Comparison of ENCODE assay signal across 1 cellular context in genomic region chr11:73598719-73599379, GRCh38.
TF ChIP-seq lines count a peak whose summit lies in the region.

No MANE protein-coding gene starts in this region.

TF ChIP-seq in HepG2, 621 proteins besides CTCF, POLR2A, EP300 and RAD21:
- TF ChIP-seq MATR3 (CRISPR knock-in tag; IDR thresholded peaks at IDR 0.05): no peak
- TF ChIP-seq ZNF30 (CRISPR knock-in tag; IDR thresholded peaks at IDR 0.05): no peak
- no peak for TF ChIP-seq GABPA (IDR thresholded peaks at IDR 0.05; ENCODE audit: low read depth, low read length)
- no peak for TF ChIP-seq GABPA (CRISPR knock-in tag; IDR thresholded peaks at IDR 0.05; ENCODE audit: low read depth)
- TF ChIP-seq RXRA (CRISPR knock-in tag; IDR thresholded peaks at IDR 0.05): no peak
- 0 out of 2 replicates have a peak, but pooled peaks have one; percentile 2 for TF ChIP-seq ZNF343 (CRISPR knock-in tag; IDR thresholded peaks at IDR 0.05)
- no peak for TF ChIP-seq CERS6 (CRISPR knock-in tag; IDR thresholded peaks at IDR 0.05)
- TF ChIP-seq CREB1 (IDR thresholded peaks at IDR 0.05): peak; percentile 65; the same call in 1 of the 2 replicates
- no peak for TF ChIP-seq CREB1 (CRISPR knock-in tag; IDR thresholded peaks at IDR 0.05)
- 0 out of 2 replicates have a peak, but pooled peaks have one; percentile 10 for TF ChIP-seq ATF2 (CRISPR knock-in tag; IDR thresholded peaks at IDR 0.05)
- TF ChIP-seq CREM (IDR thresholded peaks at IDR 0.05): peak; percentile 61
- no peak for TF ChIP-seq CREM (CRISPR knock-in tag; IDR thresholded peaks at IDR 0.05)
- TF ChIP-seq ZNF431 (CRISPR knock-in tag; IDR thresholded peaks at IDR 0.05; ENCODE audit: borderline replicate concordance, low read depth): no peak
- no peak for TF ChIP-seq CBX1 (IDR thresholded peaks at IDR 0.05; ENCODE audit: low read depth)
- 0 out of 2 replicates have a peak, but pooled peaks have one; percentile 6 for TF ChIP-seq SIX4 (CRISPR knock-in tag; IDR thresholded peaks at IDR 0.05)
- no peak for TF ChIP-seq ZNF775 (CRISPR knock-in tag; IDR thresholded peaks at IDR 0.05; ENCODE audit: borderline replicate concordance)
- TF ChIP-seq NR2C2 (CRISPR knock-in tag; IDR thresholded peaks at IDR 0.05; ENCODE audit: borderline replicate concordance): 0 out of 2 replicates have a peak, but pooled peaks have one; percentile 4
- 0 out of 2 replicates have a peak, but pooled peaks have one; percentile 56 for TF ChIP-seq ATF7 (IDR thresholded peaks at IDR 0.05)
- no peak for TF ChIP-seq ATF7 (CRISPR knock-in tag; IDR thresholded peaks at IDR 0.05)
- TF ChIP-seq PHF8 (CRISPR knock-in tag; IDR thresholded peaks at IDR 0.05): 0 out of 2 replicates have a peak, but pooled peaks have one; percentile 5
- TF ChIP-seq ZNF589 (CRISPR knock-in tag; conservative IDR thresholded peaks at IDR 0.05): no peak
- no peak for TF ChIP-seq ZNF3 (CRISPR knock-in tag; IDR thresholded peaks at IDR 0.05)
- TF ChIP-seq SSRP1 (CRISPR knock-in tag; IDR thresholded peaks at IDR 0.05): 0 out of 2 replicates have a peak, but pooled peaks have one; percentile 65
- TF ChIP-seq MBD4 (IDR thresholded peaks at IDR 0.05; ENCODE audit: borderline replicate concordance, low read length): no peak
- no peak for TF ChIP-seq ZFP90 (CRISPR knock-in tag; IDR thresholded peaks at IDR 0.05; ENCODE audit: borderline replicate concordance)
- TF ChIP-seq ATF7-NPFF (CRISPR knock-in tag; IDR thresholded peaks at IDR 0.05; ENCODE audit: low read depth): 0 out of 2 replicates have a peak, but pooled peaks have one; percentile 33
- TF ChIP-seq BRD4 (CRISPR knock-in tag; IDR thresholded peaks at IDR 0.05): 0 out of 2 replicates have a peak, but pooled peaks have one; percentile 14
- TF ChIP-seq ZC3H13 (CRISPR knock-in tag; IDR thresholded peaks at IDR 0.05): 0 out of 2 replicates have a peak, but pooled peaks have one; percentile 16
- TF ChIP-seq ZNF280D (CRISPR knock-in tag; IDR thresholded peaks at IDR 0.05): 0 out of 2 replicates have a peak, but pooled peaks have one; percentile 30
- TF ChIP-seq GMEB1 (CRISPR knock-in tag; IDR thresholded peaks at IDR 0.05; ENCODE audit: borderline replicate concordance): no peak
- TF ChIP-seq CEBPB (IDR thresholded peaks at IDR 0.05; ENCODE audit: borderline replicate concordance, low read depth, low read length): 0 out of 2 replicates have a peak, but pooled peaks have one; percentile 47
- TF ChIP-seq KDM5A (IDR thresholded peaks at IDR 0.05; ENCODE audit: borderline replicate concordance, low read length): peak; percentile 17; the same call in 1 of the 2 replicates
- 0 out of 2 replicates have a peak, but pooled peaks have one; percentile 2 for TF ChIP-seq ZNF136 (CRISPR knock-in tag; IDR thresholded peaks at IDR 0.05; ENCODE audit: low read depth)
- TF ChIP-seq ZNF564 (CRISPR knock-in tag; IDR thresholded peaks at IDR 0.05): no peak
- peak; percentile 49; the same call in 1 of the 2 replicates for TF ChIP-seq TAF1 (CRISPR knock-in tag; IDR thresholded peaks at IDR 0.05)
- no peak for TF ChIP-seq NCOA1 (CRISPR knock-in tag; IDR thresholded peaks at IDR 0.05)
- TF ChIP-seq SOX13 (IDR thresholded peaks at IDR 0.05): no peak
- TF ChIP-seq SOX13 (CRISPR knock-in tag; conservative IDR thresholded peaks at IDR 0.05 in 1 of 2, IDR thresholded peaks at IDR 0.05 in 1 of 2): 0 out of 4 replicates have a peak, but pooled peaks of 1 of the 2 experiments have one; percentile 1
- TF ChIP-seq MED8 (CRISPR knock-in tag; IDR thresholded peaks at IDR 0.05; ENCODE audit: insufficient replicate concordance): no peak
- TF ChIP-seq ZMYM4 (CRISPR knock-in tag; IDR thresholded peaks at IDR 0.05): 0 out of 2 replicates have a peak, but pooled peaks have one; percentile 38
- no peak for TF ChIP-seq NR2F1 (CRISPR knock-in tag; IDR thresholded peaks at IDR 0.05)
- TF ChIP-seq HES4 (CRISPR knock-in tag; IDR thresholded peaks at IDR 0.05; ENCODE audit: borderline replicate concordance): no peak
- TF ChIP-seq ZNF512B (CRISPR knock-in tag; IDR thresholded peaks at IDR 0.05; ENCODE audit: borderline replicate concordance): 0 out of 2 replicates have a peak, but pooled peaks have one; percentile 73
- TF ChIP-seq FOXO1 (CRISPR knock-in tag; IDR thresholded peaks at IDR 0.05): 0 out of 2 replicates have a peak, but pooled peaks have one; percentile 5
- TF ChIP-seq PBX2 (CRISPR knock-in tag; IDR thresholded peaks at IDR 0.05): no peak
